Comparison of ENCODE assay signal across 15 cellular contexts in the genomic region with DNA sequence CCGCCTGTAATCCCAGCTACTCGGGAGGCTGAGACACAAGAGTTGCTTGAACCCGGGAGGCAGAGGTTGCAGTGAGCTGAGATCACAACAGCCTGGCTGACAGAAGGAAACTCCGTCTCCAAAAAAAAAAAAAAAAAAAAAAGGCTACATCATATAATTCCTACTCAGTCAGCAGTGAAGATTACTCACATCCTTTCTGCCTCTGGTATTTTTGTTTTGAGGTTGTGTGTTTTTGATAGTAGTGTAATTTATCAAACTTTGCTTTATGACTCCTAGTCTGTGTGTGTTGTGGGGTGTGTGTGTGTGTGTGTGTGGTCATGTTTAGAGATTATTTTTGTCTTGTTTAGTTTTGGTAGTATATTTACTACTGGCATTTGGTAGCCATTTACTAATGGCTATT. TPM values are rescaled to one million over a fixed set of nuclear protein-coding genes. Genes with fewer than 3 reads are reported as not detected.
DNase-seq lines count a peak whose midpoint lies in the region; ATAC-seq, FAIRE-seq and TF ChIP-seq lines count a peak whose summit lies in the region.
"Had no signal": no experiment of that assay in that cellular context is flagged by ENCODE, and none has a peak within 500 bp of the region (broad histone marks: within the 10 kb centered on the region; RNA-seq: fewer than 3 reads in every experiment).

No MANE protein-coding gene starts in this region.

- H3K79me2 ChIP-seq in PC-9 (ENCODE audit: low read depth) (no peaks in the 10 kb centered on the region), HepG2 (ENCODE audit: insufficient read depth, low read length) (no peaks in the 10 kb centered on the region)

- peak; percentile 36 for DNase-seq in GM03348 (ENCODE audit: low spot score)
- peak in 1 of 2 experiments; percentile 47 for DNase-seq in PC-9
- DNase-seq in epithelial cell of prostate (ENCODE audit: low read depth, low spot score): peak; percentile 50
- DNase-seq in non-pigmented ciliary epithelial cell (ENCODE audit: low read depth): peak; percentile 37
- DNase-seq in HepG2 (ENCODE audit: low spot score): no peak
- DNase-seq in CD8-positive, alpha-beta memory T cell: no peak
- no peak for DNase-seq in NCI-H774 (lab: John Stamatoyannopoulos, UW)
- DNase-seq in T-helper 9 cell: no peak
- DNase-seq: activated CD4-positive, alpha-beta T cell treated with anti-CD3 and anti-CD28 coated beads for 4 hours; central memory CD4-positive, alpha-beta T cell; kidney; naive thymus-derived CD4-positive, alpha-beta T cell; T-helper 1 cell; testis had no signal

- peaks cover 13% of the 10 kb centered on the region for H3K4me1 ChIP-seq in PC-9 (replicated peaks; ENCODE audit: insufficient read depth)
- H3K4me1 ChIP-seq in HepG2 (ENCODE audit: insufficient read depth, low read length): peaks cover 6% of the 10 kb centered on the region; the same call in 1 of the 2 replicates
- H3K4me1 ChIP-seq in CD8-positive, alpha-beta memory T cell (ENCODE audit: insufficient read depth, low read length): no peaks in the 10 kb centered on the region

- H4K20me1 ChIP-seq in PC-9 (ENCODE audit: insufficient read depth) (no peaks in the 10 kb centered on the region), HepG2 (ENCODE audit: insufficient read depth, low read length) (no peaks in the 10 kb centered on the region)

- TF ChIP-seq EP300 in HepG2 (IDR thresholded peaks at IDR 0.05; ENCODE audit: low read depth in 2 of 2, low read length in 2 of 2) (no peak), HepG2 (CRISPR knock-in tag; IDR thresholded peaks at IDR 0.05; ENCODE audit: borderline replicate concordance) (no peak)

- TF ChIP-seq POLR2A in HepG2 (IDR thresholded peaks at IDR 0.05; ENCODE audit: insufficient read depth in 1 of 2, low read depth in 2 of 2, low read length in 2 of 2): no peak

- CTCF ChIA-PET in PC-9 (lab: Charles Lee): interaction anchor here (0.7 kb wide), 1 partner anchor 321 kb away, joined by 3 read pairs; no protein-coding TSS in a partner anchor
- CTCF ChIA-PET in HepG2 (lab: Yijun Ruan, JAX; ENCODE audit: low intra/inter-chr PET ratio, low total read pairs): no interaction called here
- CTCF ChIA-PET in CD8-positive, alpha-beta memory T cell (lab: Charles Lee): no interaction called here

- H3K9me2 ChIP-seq in PC-9 (ENCODE audit: insufficient read depth): no peaks in the 10 kb centered on the region

- H3K27ac Mint-ChIP-seq in CD8-positive, alpha-beta memory T cell: no peak overlapping the region
- H3K27ac Mint-ChIP-seq: activated T-helper 2 cell treated with anti-CD3 and anti-CD28 coated beads, Interferon-gamma antibody, Interleukin-2, Interleukin-4, amounts not matched to agents 10 μg/mL and 5 μg/mL and 100 μg/mL, durations not matched to agents 14 hours and 24 hours and 36 hours; naive thymus-derived CD4-positive, alpha-beta T cell had no signal

- no peak for FAIRE-seq in HepG2 (lab: Jason Lieb, UNC)

- no peak for TF ChIP-seq CTCF in PC-9 (conservative IDR thresholded peaks at IDR 0.05)
- no peak for TF ChIP-seq CTCF in HepG2 (CRISPR knock-in tag; IDR thresholded peaks at IDR 0.05)

- no peak overlapping the region for H3K9ac ChIP-seq in HepG2 (ENCODE audit: insufficient read depth, low read depth, low read length)

- peaks cover 1 to 12% of the 10 kb centered on the region in 2 donors for H3K27me3 Mint-ChIP-seq in CD8-positive, alpha-beta memory T cell

- in situ Hi-C loops in HepG2 (cut with HindIII; ENCODE audit: extremely low pct_ligation_motif_present, low pct_unique_long_range_greater_than_20kb): no loop called here

- no peaks in the 10 kb centered on the region for H3F3A ChIP-seq in PC-9 (ENCODE audit: insufficient read depth, low read depth)

- H3K36me3 ChIP-seq in PC-9 (ENCODE audit: low read depth): no peaks in the 10 kb centered on the region
- H3K36me3 ChIP-seq in HepG2 (replicated peaks in 1 of 2; ENCODE audit: control insufficient read depth in 1 of 2, insufficient read depth in 2 of 2, low read length in 2 of 2): no peaks in the 10 kb centered on the region
- no peaks in the 10 kb centered on the region for H3K36me3 ChIP-seq in CD8-positive, alpha-beta memory T cell (ENCODE audit: insufficient read depth, low read length)

- POLR2A ChIA-PET in PC-9 (lab: Charles Lee; ENCODE audit: unreplicated experiment) (no interaction called here), HepG2 (lab: Yijun Ruan, JAX) (no interaction called here)
- POLR2A ChIA-PET in CD8-positive, alpha-beta memory T cell (lab: Charles Lee): no interaction called here

- H2AFZ ChIP-seq in PC-9: no peak overlapping the region
- H2AFZ ChIP-seq in HepG2 (ENCODE audit: low read length): no peak overlapping the region

- 32% methylated on average over 4 of the region's 4 CpGs for WGBS in HepG2 (ENCODE audit: low lambda C conversion rate)

- H3K27me3 ChIP-seq in PC-9 (ENCODE audit: insufficient read depth, low read depth) (no peaks in the 10 kb centered on the region), HepG2 (ENCODE audit: control insufficient read depth in 1 of 2, insufficient read depth in 2 of 2, low read length in 2 of 2) (no peaks in the 10 kb centered on the region)
- H3K27me3 ChIP-seq in CD8-positive, alpha-beta memory T cell (ENCODE audit: insufficient read depth, low read length, poor library complexity, severe bottlenecking): no peaks in the 10 kb centered on the region
- H3K27me3 ChIP-seq: testis had no signal

- no peak overlapping the region for H3K4me3 Mint-ChIP-seq in CD8-positive, alpha-beta memory T cell
- H3K4me3 Mint-ChIP-seq: naive thymus-derived CD4-positive, alpha-beta T cell had no signal

- H3K9me3 ChIP-seq in PC-9 (ENCODE audit: insufficient read depth, low read depth) (no peaks in the 10 kb centered on the region), HepG2 (ENCODE audit: low read length) (no peaks in the 10 kb centered on the region)
- no peaks in the 10 kb centered on the region for H3K9me3 ChIP-seq in CD8-positive, alpha-beta memory T cell (ENCODE audit: low read length)
- H3K9me3 ChIP-seq: testis had no signal

- BruUV-seq in PC-9 (replicated peaks; lab: Mats Ljungman, UMichigan) (no TSS peak), HepG2 (replicated peaks; lab: Mats Ljungman, UMichigan) (no TSS peak)

- no peak for ATAC-seq in HepG2
- ATAC-seq: naive thymus-derived CD4-positive, alpha-beta T cell had no signal

- H3K27ac ChIP-seq in PC-9 (no peak overlapping the region), epithelial cell of prostate (peak overlapping the region; percentile 60), HepG2 (ENCODE audit: extremely low read length, insufficient read depth, low read length) (no peak overlapping the region)
- H3K27ac ChIP-seq in CD8-positive, alpha-beta memory T cell (ENCODE audit: low read depth, low read length): no peak overlapping the region

- intact Hi-C loops in PC-9 (cut with micrococcal nuclease; ENCODE audit: unreplicated experiment): no loop called here
- intact Hi-C loops in HepG2 (cut with micrococcal nuclease; ENCODE audit: unreplicated experiment): no loop called here

- H3K4me2 ChIP-seq in PC-9 (0 out of 2 replicates have a peak overlapping the region, but pooled peaks have one; percentile 1), HepG2 (ENCODE audit: low read depth, low read length) (no peak overlapping the region)

- no peak overlapping the region for H3K4me3 ChIP-seq in PC-9
- no peak overlapping the region for H3K4me3 ChIP-seq in HepG2 (replicated peaks in 1 of 3; ENCODE audit: insufficient read depth in 1 of 3, low read depth in 2 of 3, low read length in 3 of 3)
- H3K4me3 ChIP-seq in CD8-positive, alpha-beta memory T cell (ENCODE audit: low read length): no peak overlapping the region
- H3K4me3 ChIP-seq: testis had no signal

- TF ChIP-seq RAD21 in HepG2 (CRISPR knock-in tag; IDR thresholded peaks at IDR 0.05): no peak

- no peaks in the 10 kb centered on the region for H3K4me1 Mint-ChIP-seq in CD8-positive, alpha-beta memory T cell
- H3K4me1 Mint-ChIP-seq: naive thymus-derived CD4-positive, alpha-beta T cell had no signal

- peaks cover 0 to 6% (median under 1%) of the 10 kb centered on the region in 3 donors for H3K36me3 Mint-ChIP-seq in CD8-positive, alpha-beta memory T cell

- H3K9me3 Mint-ChIP-seq in CD8-positive, alpha-beta memory T cell: peaks cover 1 to 8% (median 1%) of the 10 kb centered on the region in 5 donors

RNA-seq across cellular contexts. Expression of a gene that starts 29.8 kb away (rescaled TPM):
- total RNA-seq in PC-9 (2021) (51.7 and 80.0 TPM in 2 replicates), HepG2 (2016; rRNA removed; fragmentation: Illumina TruSeq; extraction: Trizol) (55.8 and 80.1 TPM in 2 replicates)
- 6.7 and 8.3 TPM in 2 replicates for total RNA-seq in HepG2 (2016; cell fraction: cytosol; rRNA removed; fragmentation: Illumina TruSeq; extraction: Trizol; ENCODE audit: low read depth)
- 58.3 and 80.7 TPM in 2 replicates for total RNA-seq in HepG2 (2016; cell fraction: insoluble cytoplasmic fraction; rRNA removed; fragmentation: Illumina TruSeq; extraction: Trizol)
- 16.7 and 20.1 TPM in 2 replicates for total RNA-seq in HepG2 (2016; cell fraction: membrane; rRNA removed; fragmentation: Illumina TruSeq; extraction: Trizol)
- total RNA-seq in HepG2 (2016; cell fraction: nucleus; rRNA removed; fragmentation: Illumina TruSeq; extraction: Trizol): 61.3 and 66.5 TPM in 2 replicates
- 4.4 and 7.7 TPM in 2 replicates for polyA plus RNA-seq in HepG2 (2011; rRNA removed)
- polyA plus RNA-seq in HepG2 (2011; cell fraction: cytosol; rRNA removed): 2.3 and 2.7 TPM in 2 replicates
- 4.1 and 4.4 TPM in 2 replicates for polyA plus RNA-seq in HepG2 (2011; cell fraction: nucleus; rRNA removed)
- polyA plus RNA-seq in HepG2 (2012): 5.2 and 15.0 TPM in 2 replicates
- 2.3 and 3.0 TPM in 2 replicates for polyA plus RNA-seq in HepG2 (2016; cell fraction: cytosol; fragmentation: Illumina TruSeq; extraction: Trizol; ENCODE audit: low read depth)
- polyA plus RNA-seq in HepG2 (2016; cell fraction: insoluble cytoplasmic fraction; fragmentation: Illumina TruSeq; extraction: Trizol; ENCODE audit: low read depth): 49.1 and 49.3 TPM in 2 replicates
- polyA plus RNA-seq in HepG2 (2016; cell fraction: membrane; fragmentation: Illumina TruSeq; extraction: Trizol; ENCODE audit: low read depth): 6.1 and 7.6 TPM in 2 replicates
- polyA plus RNA-seq in HepG2 (2016; cell fraction: nucleus; fragmentation: Illumina TruSeq; extraction: Trizol; ENCODE audit: insufficient read depth, low read depth): 53.5 and 54.9 TPM in 2 replicates
- 1.9 and 10.0 TPM in 2 replicates for polyA minus RNA-seq in HepG2 (2011; rRNA and poly(A)+ RNA removed; ENCODE audit: low replicate concordance)
- 5.5 and 9.6 TPM in 2 replicates for polyA minus RNA-seq in HepG2 (2011; cell fraction: cytosol; rRNA and poly(A)+ RNA removed)
- 20.6 and 24.6 TPM in 2 replicates for polyA minus RNA-seq in HepG2 (2011; cell fraction: nucleus; rRNA and poly(A)+ RNA removed)
- total RNA-seq in CD8-positive, alpha-beta memory T cell: 10 to 100 TPM; 36.0 to 38.8 TPM
- polyA plus RNA-seq in CD8-positive, alpha-beta memory T cell: 0.21 TPM
- polyA plus RNA-seq: naive thymus-derived CD4-positive, alpha-beta T cell had no signal

RNA-seq across cellular contexts. Expression of a gene that starts 50.0 kb away (rescaled TPM):
- total RNA-seq in PC-9 (2021) (32.8 and 33.1 TPM in 2 replicates), HepG2 (2016; rRNA removed; fragmentation: Illumina TruSeq; extraction: Trizol) (13.5 and 15.5 TPM in 2 replicates)
- total RNA-seq in HepG2 (2016; cell fraction: cytosol; rRNA removed; fragmentation: Illumina TruSeq; extraction: Trizol; ENCODE audit: low read depth): 4.1 and 4.6 TPM in 2 replicates
- 14.5 and 15.0 TPM in 2 replicates for total RNA-seq in HepG2 (2016; cell fraction: insoluble cytoplasmic fraction; rRNA removed; fragmentation: Illumina TruSeq; extraction: Trizol)
- 9.3 and 11.9 TPM in 2 replicates for total RNA-seq in HepG2 (2016; cell fraction: membrane; rRNA removed; fragmentation: Illumina TruSeq; extraction: Trizol)
- total RNA-seq in HepG2 (2016; cell fraction: nucleus; rRNA removed; fragmentation: Illumina TruSeq; extraction: Trizol): 15.3 and 15.4 TPM in 2 replicates
- polyA plus RNA-seq in HepG2 (2011; rRNA removed): 8.8 and 9.1 TPM in 2 replicates
- polyA plus RNA-seq in HepG2 (2011; cell fraction: cytosol; rRNA removed): 6.9 and 8.0 TPM in 2 replicates
- 14.1 and 14.5 TPM in 2 replicates for polyA plus RNA-seq in HepG2 (2011; cell fraction: nucleus; rRNA removed)
- 9.1 and 10.9 TPM in 2 replicates for polyA plus RNA-seq in HepG2 (2012)
- polyA plus RNA-seq in HepG2 (2016; cell fraction: cytosol; fragmentation: Illumina TruSeq; extraction: Trizol; ENCODE audit: low read depth): 2.1 and 2.3 TPM in 2 replicates
- 11.8 and 12.3 TPM in 2 replicates for polyA plus RNA-seq in HepG2 (2016; cell fraction: insoluble cytoplasmic fraction; fragmentation: Illumina TruSeq; extraction: Trizol; ENCODE audit: low read depth)
- polyA plus RNA-seq in HepG2 (2016; cell fraction: membrane; fragmentation: Illumina TruSeq; extraction: Trizol; ENCODE audit: low read depth): 3.6 and 3.8 TPM in 2 replicates
- polyA plus RNA-seq in HepG2 (2016; cell fraction: nucleus; fragmentation: Illumina TruSeq; extraction: Trizol; ENCODE audit: insufficient read depth, low read depth): 10.8 and 13.7 TPM in 2 replicates
- 10.8 and 17.6 TPM in 2 replicates for polyA minus RNA-seq in HepG2 (2011; rRNA and poly(A)+ RNA removed; ENCODE audit: low replicate concordance)
- 7.3 and 7.5 TPM in 2 replicates for polyA minus RNA-seq in HepG2 (2011; cell fraction: cytosol; rRNA and poly(A)+ RNA removed)
- 30.0 and 34.3 TPM in 2 replicates for polyA minus RNA-seq in HepG2 (2011; cell fraction: nucleus; rRNA and poly(A)+ RNA removed)
- total RNA-seq in CD8-positive, alpha-beta memory T cell: 10 to 100 TPM; 16.2 to 17.9 TPM
- polyA plus RNA-seq in CD8-positive, alpha-beta memory T cell: 37.1 TPM

Comparison
In these comparisons a context has a peak if more than half of its experiments do, and no peak if none do; other contexts are left out.
1. DNase-seq: peak in GM03348 (single experiment), epithelial cell of prostate (single experiment) and non-pigmented ciliary epithelial cell (single experiment); none in HepG2 (single experiment), CD8-positive, alpha-beta memory T cell (0 of 5), NCI-H774 (single experiment) and T-helper 9 cell (single experiment).